ENCODE assay signal across 22 cellular contexts in genomic region chr18:30999887-31000628, GRCh38. TPM values are rescaled to one million over a fixed set of nuclear protein-coding genes. Genes with fewer than 3 reads are reported as not detected.
"Had no signal": no experiment of that assay in that cellular context is flagged by ENCODE, and none has a peak within 500 bp of the region (broad histone marks: within the 10 kb centered on the region; RNA-seq: fewer than 3 reads in every experiment).

No MANE protein-coding gene starts in this region.

- H2AFZ ChIP-seq: hepatocyte, parathyroid adenoma had no signal

- ATAC-seq: effector memory CD8-positive, alpha-beta T cell; gastroesophageal sphincter; heart left ventricle; left cardiac atrium; left ventricle myocardium superior; lower lobe of right lung; natural killer cell; stimulated activated effector memory CD8-positive, alpha-beta T cell treated with anti-CD3 and anti-CD28 coated beads, Interleukin-12 subunit alpha, Interleukin-12 subunit beta, amount 100 ng/mL, for 72 hours had no signal

- H3K4me2 ChIP-seq: hepatocyte had no signal

- H3K27me3 ChIP-seq: gastroesophageal sphincter, hepatocyte, right lobe of liver, stomach, thyroid gland, vagina had no signal

- H3K79me2 ChIP-seq: hepatocyte, parathyroid adenoma had no signal

- H3K27ac ChIP-seq: gastroesophageal sphincter, heart left ventricle, hepatocyte, lower lobe of right lung, parathyroid adenoma, right lobe of liver, stomach, thyroid gland, vagina had no signal

- H3K9ac ChIP-seq: parathyroid adenoma had no signal

- DNase-seq: cortex of kidney; effector memory CD8-positive, alpha-beta T cell; foreskin fibroblast; heart left ventricle; left cardiac atrium; left ventricle myocardium superior; lower lobe of right lung; natural killer cell; right lobe of liver; small intestine; stimulated activated CD4-positive, alpha-beta T cell treated with anti-CD3 and anti-CD28 coated beads, Interleukin-12 subunit alpha, Interleukin-12 subunit beta, amount 100 ng/mL, for 4 hours; stimulated activated CD4-positive, alpha-beta T cell treated with anti-CD3 and anti-CD28 coated beads, Interleukin-1b, Interleukin-23, amount 100 ng/mL, for 48 hours; stimulated activated CD4-positive, alpha-beta T cell treated with anti-CD3 and anti-CD28 coated beads, Interleukin-4, amount 100 ng/mL, for 24 hours; stimulated activated naive CD4-positive, alpha-beta T cell treated with Interleukin-2 at 50 U/mL for 16 hours; stomach; thyroid gland; trophoblast cell had no signal

- H3K9me3 ChIP-seq: gastroesophageal sphincter, heart left ventricle, lower lobe of right lung, right lobe of liver, stomach, thyroid gland, vagina had no signal

- H3K4me3 ChIP-seq: gastroesophageal sphincter, heart left ventricle, hepatocyte, lower lobe of right lung, right lobe of liver, stomach, thyroid gland, vagina had no signal

- H3K36me3 ChIP-seq: gastroesophageal sphincter, heart left ventricle, lower lobe of right lung, right lobe of liver, stomach, thyroid gland, vagina had no signal

- H3K4me1 ChIP-seq: gastroesophageal sphincter, heart left ventricle, lower lobe of right lung, parathyroid adenoma, right lobe of liver, stomach, thyroid gland, vagina had no signal

RNA-seq across cellular contexts. Expression of gene DSC3, which starts 42.5 kb away (rescaled TPM):
- total RNA-seq: natural killer cell had no signal
